17 cellular contexts compared by ENCODE assay signal in genomic region chr16:61792194-61792904, GRCh38.
A peak's percentile ranks its signal among the peaks of the same experiment; 100 is the strongest.
DNase-seq lines count a peak whose midpoint lies in the region; ATAC-seq, FAIRE-seq and TF ChIP-seq lines count a peak whose summit lies in the region.
"Had no signal": no experiment of that assay in that cellular context is flagged by ENCODE, and none has a peak within 500 bp of the region (broad histone marks: within the 10 kb centered on the region; RNA-seq: fewer than 3 reads in every experiment).

No MANE protein-coding gene starts in this region.

- peak overlapping the region; percentile 7; the same call in 1 of the 2 replicates for H3K9ac ChIP-seq in SK-N-SH

- H4K20me1 ChIP-seq in SK-N-SH (ENCODE audit: insufficient read depth): no peaks in the 10 kb centered on the region

- POLR2A ChIA-PET in SK-N-SH (lab: Yijun Ruan, JAX): no interaction called here

- no peaks in the 10 kb centered on the region for H3K9me2 ChIP-seq in SK-N-SH

- no peak overlapping the region for H3K4me3 Mint-ChIP-seq in stimulated activated memory B cell treated with anti-CD40 and anti-IgM and Interleukin-4, amounts not matched to agents 10 μg/mL and 1 μg/mL and 100 μg/mL, for 72 hours
- H3K4me3 Mint-ChIP-seq in activated T-cell treated with anti-CD3 and anti-CD28 coated beads, Interleukin-2, amount 50 U/mL, for 72 hours: no peak overlapping the region

- peak overlapping the region in 1 of 2 experiments; percentile 61; a peak in 2 of 4 replicates for H3K27ac ChIP-seq in SK-N-SH (ENCODE audit: low read depth in 2 of 2, low read length in 1 of 2)
- peak overlapping the region; percentile 84 for H3K27ac ChIP-seq in brain microvascular endothelial cell
- H3K27ac ChIP-seq: 22Rv1, VCaP had no signal

- peaks cover 0 to 18% of the 10 kb centered on the region in 2 experiments; a peak in 1 of 4 replicates for H3K4me1 ChIP-seq in SK-N-SH (ENCODE audit: control insufficient read depth in 1 of 2, insufficient read depth in 2 of 2, low read depth in 1 of 2, low read length in 1 of 2)

- in situ Hi-C loops in brain microvascular endothelial cell (cut with HindIII; ENCODE audit: low pct_ligation_motif_present, low sequenced_read_pairs): no loop called here

- no peaks in the 10 kb centered on the region for H3K79me2 ChIP-seq in SK-N-SH (ENCODE audit: insufficient read depth)

- no peak for TF ChIP-seq EP300 in SK-N-SH (IDR thresholded peaks at IDR 0.05; ENCODE audit: borderline replicate concordance in 1 of 2, low read depth in 1 of 2, low read length in 1 of 2)

- H3K4me3 ChIP-seq in SK-N-SH (ENCODE audit: low read depth in 2 of 2, low read length in 1 of 2): no peak overlapping the region
- no peak overlapping the region for H3K4me3 ChIP-seq in brain microvascular endothelial cell (ENCODE audit: low read depth, low read length)

- H3K9me3 Mint-ChIP-seq in stimulated activated memory B cell treated with anti-CD40 and anti-IgM and Interleukin-4, amounts not matched to agents 10 μg/mL and 1 μg/mL and 100 μg/mL, for 72 hours: peaks cover 2% of the 10 kb centered on the region
- peaks cover 11% of the 10 kb centered on the region in 2 donors for H3K9me3 Mint-ChIP-seq in activated T-cell treated with anti-CD3 and anti-CD28 coated beads, Interleukin-2, amount 50 U/mL, for 72 hours

- peak overlapping the region; percentile 4; the same call in 1 of the 2 replicates for H2AFZ ChIP-seq in SK-N-SH (ENCODE audit: low read depth)

- no peak for FAIRE-seq in HTR-8/SVneo (lab: Jason Lieb, UNC)
- FAIRE-seq: GM19239 had no signal

- no peak for ATAC-seq in SK-N-SH treated with all-trans-retinoic acid at 6 μM for 48 hours
- ATAC-seq in stimulated activated memory B cell treated with anti-CD40 and anti-IgM and Interleukin-4, amounts not matched to agents 10 μg/mL and 1 μg/mL and 100 μg/mL, for 72 hours: no peak
- no peak for ATAC-seq in activated T-cell treated with anti-CD3 and anti-CD28 coated beads, Interleukin-2, amount 50 U/mL, for 72 hours (replicated peaks in 1 of 2)
- ATAC-seq: HCT116, Right ventricle myocardium inferior had no signal

- no peaks in the 10 kb centered on the region for H3K9me3 ChIP-seq in SK-N-SH

- no peaks in the 10 kb centered on the region for H3K27me3 Mint-ChIP-seq in stimulated activated memory B cell treated with anti-CD40 and anti-IgM and Interleukin-4, amounts not matched to agents 10 μg/mL and 1 μg/mL and 100 μg/mL, for 72 hours
- no peaks in the 10 kb centered on the region for H3K27me3 Mint-ChIP-seq in activated T-cell treated with anti-CD3 and anti-CD28 coated beads, Interleukin-2, amount 50 U/mL, for 72 hours (ENCODE audit: low read depth)

- TF ChIP-seq CTCF in SK-N-SH (IDR thresholded peaks at IDR 0.05) (no peak), brain microvascular endothelial cell (IDR thresholded peaks at IDR 0.05; ENCODE audit: low read depth, low read length, missing control alignments) (no peak)

- H3K4me1 Mint-ChIP-seq in stimulated activated memory B cell treated with anti-CD40 and anti-IgM and Interleukin-4, amounts not matched to agents 10 μg/mL and 1 μg/mL and 100 μg/mL, for 72 hours: no peaks in the 10 kb centered on the region
- no peaks in the 10 kb centered on the region for H3K4me1 Mint-ChIP-seq in activated T-cell treated with anti-CD3 and anti-CD28 coated beads, Interleukin-2, amount 50 U/mL, for 72 hours (ENCODE audit: low read depth)

- DNase-seq in SK-N-SH: no peak
- DNase-seq in brain microvascular endothelial cell: peak; percentile 87
- DNase-seq in kidney tubule cell (ENCODE audit: low spot score): peak; percentile 83
- no peak for DNase-seq in HTR-8/SVneo (ENCODE audit: insufficient read length, low spot score)
- no peak for DNase-seq in HuH-7.5 (ENCODE audit: low spot score)
- no peak for DNase-seq in activated T-cell treated with anti-CD3 and anti-CD28 coated beads, Interleukin-2, amount 50 U/mL, for 72 hours
- DNase-seq: DMS 273 treated with DMSO at 0.1 percent for 48 hours, IMR-90, NCI-H1417 treated with DMSO at 0.1 percent for 48 hours, NCI-H510A had no signal

- 44% methylated on average over 4 of the region's 4 CpGs for WGBS in SK-N-SH (ENCODE audit: low lambda C conversion rate)

- H3K36me3 ChIP-seq in SK-N-SH (replicated peaks in 1 of 2; ENCODE audit: control insufficient read depth in 1 of 2, insufficient read depth in 2 of 2, low read length in 1 of 2): no peaks in the 10 kb centered on the region
- no peaks in the 10 kb centered on the region for H3K36me3 ChIP-seq in brain microvascular endothelial cell (replicated peaks)

- CTCF ChIA-PET in SK-N-SH (lab: Yijun Ruan, JAX): no interaction called here

- no peak overlapping the region for H3K4me2 ChIP-seq in SK-N-SH

- H3F3A ChIP-seq in SK-N-SH (replicated peaks; ENCODE audit: insufficient read depth): peaks cover 6% of the 10 kb centered on the region

- no peak for TF ChIP-seq RAD21 in SK-N-SH (IDR thresholded peaks at IDR 0.05; ENCODE audit: low read length)

- no peak overlapping the region for H3K27ac Mint-ChIP-seq in stimulated activated memory B cell treated with anti-CD40 and anti-IgM and Interleukin-4, amounts not matched to agents 10 μg/mL and 1 μg/mL and 100 μg/mL, for 72 hours
- no peak overlapping the region for H3K27ac Mint-ChIP-seq in activated T-cell treated with anti-CD3 and anti-CD28 coated beads, Interleukin-2, amount 50 U/mL, for 72 hours

- H3K27me3 ChIP-seq in SK-N-SH (ENCODE audit: insufficient read depth) (no peaks in the 10 kb centered on the region), brain microvascular endothelial cell (replicated peaks) (no peaks in the 10 kb centered on the region)

- no peaks in the 10 kb centered on the region for H3K36me3 Mint-ChIP-seq in stimulated activated memory B cell treated with anti-CD40 and anti-IgM and Interleukin-4, amounts not matched to agents 10 μg/mL and 1 μg/mL and 100 μg/mL, for 72 hours
- no peaks in the 10 kb centered on the region for H3K36me3 Mint-ChIP-seq in activated T-cell treated with anti-CD3 and anti-CD28 coated beads, Interleukin-2, amount 50 U/mL, for 72 hours (ENCODE audit: insufficient read depth in 2 of 2)

TF ChIP-seq in SK-N-SH, 30 proteins besides CTCF, POLR2A, EP300 and RAD21 (continues in another document):
- TF ChIP-seq TCF12 (IDR thresholded peaks at IDR 0.05) (no peak), SMC3 (IDR thresholded peaks at IDR 0.05; ENCODE audit: low read depth, low read length) (no peak), REST (IDR thresholded peaks at IDR 0.05; ENCODE audit: low read depth, low read length) (no peak), FOSL2 (IDR thresholded peaks at IDR 0.05; ENCODE audit: borderline replicate concordance, low read depth) (no peak), SIN3A (IDR thresholded peaks at IDR 0.05; ENCODE audit: borderline replicate concordance, low read depth, low read length) (no peak)

TF ChIP-seq in SK-N-SH treated with all-trans-retinoic acid at 6 μM for 48 hours, 23 proteins besides CTCF, POLR2A, EP300 and RAD21 (continues in another document):
- TF ChIP-seq OSR1 (CRISPR knock-in tag; IDR thresholded peaks at IDR 0.05): no peak
- no peak for TF ChIP-seq ISL1 (CRISPR knock-in tag; IDR thresholded peaks at IDR 0.05)
- TF ChIP-seq ZC3H10 (CRISPR knock-in tag; IDR thresholded peaks at IDR 0.05): no peak
- no peak for TF ChIP-seq TOX (CRISPR knock-in tag; IDR thresholded peaks at IDR 0.05; ENCODE audit: borderline replicate concordance)
- no peak for TF ChIP-seq ESRRG (CRISPR knock-in tag; IDR thresholded peaks at IDR 0.05)
- TF ChIP-seq POU6F1 (CRISPR knock-in tag; IDR thresholded peaks at IDR 0.05; ENCODE audit: borderline replicate concordance, low read depth): no peak
- no peak for TF ChIP-seq TSHZ2 (CRISPR knock-in tag; IDR thresholded peaks at IDR 0.05)
- no peak for TF ChIP-seq PPARA (CRISPR knock-in tag; IDR thresholded peaks at IDR 0.05; ENCODE audit: borderline replicate concordance)
- no peak for TF ChIP-seq SNAI2 (CRISPR knock-in tag; IDR thresholded peaks at IDR 0.05)

Comparison
In these comparisons a context has a peak if more than half of its experiments do, and no peak if none do; other contexts are left out.
1. DNase-seq: peak in brain microvascular endothelial cell (single experiment) and kidney tubule cell (single experiment); none in SK-N-SH (single experiment), HTR-8/SVneo (single experiment), HuH-7.5 (single experiment) and activated T-cell treated with anti-CD3 and anti-CD28 coated beads, Interleukin-2, amount 50 U/mL, for 72 hours (0 of 2).